37 cellular contexts compared by ENCODE assay signal in the genomic region with DNA sequence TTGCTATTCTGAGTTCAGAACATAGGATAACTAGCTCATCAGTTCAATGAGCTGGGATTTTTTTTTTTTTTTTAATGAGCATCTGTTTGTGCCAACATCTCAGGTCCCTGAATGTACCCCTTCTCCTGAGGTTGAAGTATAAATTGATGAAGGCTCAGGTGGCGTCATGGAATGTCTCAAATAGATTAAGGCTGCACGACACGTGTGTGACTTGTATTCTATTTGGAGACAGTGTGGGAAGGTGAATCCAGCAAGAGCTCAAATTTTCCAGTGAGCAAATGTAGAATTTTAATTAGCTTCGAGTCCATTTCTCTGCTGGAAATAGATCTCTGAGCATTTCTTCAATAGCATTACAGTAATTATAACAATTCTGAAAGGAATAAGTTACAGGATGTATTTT. TPM values are rescaled to one million over a fixed set of nuclear protein-coding genes. Genes with fewer than 3 reads are reported as not detected.
"Had no signal": no experiment of that assay in that cellular context is flagged by ENCODE, and none has a peak within 500 bp of the region (broad histone marks: within the 10 kb centered on the region; RNA-seq: fewer than 3 reads in every experiment).

No MANE protein-coding gene starts in this region.

- H3K9me3 ChIP-seq: MG63 had no signal

- H3K4me3 ChIP-seq: MG63 had no signal

- H3K27ac ChIP-seq: KMS-11 had no signal

- H3K27me3 ChIP-seq: MG63 had no signal

- H3K36me3 ChIP-seq: MG63 had no signal

- H3K4me2 ChIP-seq: KMS-11 had no signal

- H3K9ac ChIP-seq: KMS-11 had no signal

- DNase-seq: Karpas-422, Kasumi-1, KBM-7, KG1, MG63, MM.1S, MV-4-11, NCI-H1048, NCI-H1092, NCI-H1092 treated with DMSO at 0.1 percent for 48 hours, NCI-H1105, NCI-H1105 treated with DMSO at 0.1 percent for 48 hours, NCI-H1417, NCI-H1417 treated with DMSO at 0.1 percent for 48 hours, NCI-H1436, NCI-H1436 treated with DMSO at 0.1 percent for 48 hours, NCI-H146, NCI-H1694, NCI-H1694 treated with DMSO at 0.1 percent for 48 hours, NCI-H187, NCI-H187 treated with DMSO at 0.1 percent for 48 hours, NCI-H1930, NCI-H2029, NCI-H2029 treated with DMSO at 0.1 percent for 48 hours, NCI-H2081, NCI-H2081 treated with DMSO at 0.1 percent for 48 hours, NCI-H2107, NCI-H2171, NCI-H2171 treated with DMSO at 0.1 percent for 48 hours, NCI-H2227 treated with DMSO at 0.1 percent for 48 hours, NCI-H226, NCI-H345, NCI-H446, NCI-H446 treated with DMSO at 0.1 percent for 48 hours, NCI-H510A had no signal

RNA-seq across cellular contexts. Expression of a gene that starts 37.2 kb away (rescaled TPM):
- total RNA-seq: M059J had no signal
